ENCODE assay signal across 25 cellular contexts in genomic region chr10:24484771-24485170, GRCh38.
DNase-seq lines count a peak whose midpoint lies in the region; ATAC-seq and TF ChIP-seq lines count a peak whose summit lies in the region.
"Had no signal": no experiment of that assay in that cellular context is flagged by ENCODE, and none has a peak within 500 bp of the region (broad histone marks: within the 10 kb centered on the region; RNA-seq: fewer than 3 reads in every experiment).

No MANE protein-coding gene starts in this region.

- 53% methylated on average over 2 of the region's 3 CpGs for WGBS in right lobe of liver (ENCODE audit: insufficient coverage, low coverage, low lambda C conversion rate, missing lambda C conversion rate)
- WGBS in suprapubic skin, result 80% methylated on average over 3 of the region's 3 CpGs
- WGBS in adrenal gland, 4 donors, result 88 to 100% (median 94%) methylated on average over 2 to 3 of the region's 3 CpGs

- TF ChIP-seq CTCF in Peyer's patch (IDR thresholded peaks at IDR 0.05) (no peak), right lobe of liver (IDR thresholded peaks at IDR 0.05) (no peak), suprapubic skin (IDR thresholded peaks at IDR 0.05) (no peak), mesothelial cell of epicardium (IDR thresholded peaks at IDR 0.05; ENCODE audit: unreplicated experiment) (no peak), osteoblast (IDR thresholded peaks at IDR 0.05; ENCODE audit: extremely low read depth, low read depth, low read length) (no peak), adrenal gland (IDR thresholded peaks at IDR 0.05) (no peak)

- H3K4me1 ChIP-seq in Peyer's patch (peaks cover 0 to 40% (median 0%) of the 10 kb centered on the region in 4 donors), duodenal mucosa (ENCODE audit: control insufficient read depth in 1 of 2, insufficient read depth in 2 of 2, low read length in 2 of 2) (peaks cover 7 to 43% of the 10 kb centered on the region in 2 donors), right lobe of liver (peaks cover 0 to 25% (median 0%) of the 10 kb centered on the region in 4 donors), suprapubic skin (peaks cover 32% of the 10 kb centered on the region), osteoblast (ENCODE audit: insufficient read depth, low read length) (peaks cover 5% of the 10 kb centered on the region), adrenal gland (replicated peaks in 1 of 2) (peaks cover 0 to 7% of the 10 kb centered on the region in 2 donors)
- H3K4me1 ChIP-seq: uterus had no signal

- H3K27ac Mint-ChIP-seq in mesothelial cell of epicardium, result no peak overlapping the region
- H3K27ac Mint-ChIP-seq: activated CD4-positive, alpha-beta T cell treated with anti-CD3 and anti-CD28 coated beads for 36 hours; CD14-positive monocyte; dendritic cell treated with granulocyte-macrophage colony-stimulating factor and Interleukin-4, amounts not matched to agents 40 ng/mL and 50 ng/mL, for 4 days; natural killer cell treated with Interleukin-12 subunit alpha and Interleukin-12 subunit beta and Interleukin-15 and Interleukin-18, amount 100 ng/mL, for 72 hours; T-helper 17 cell had no signal

- no peaks in the 10 kb centered on the region for H4K20me1 ChIP-seq in osteoblast (ENCODE audit: insufficient read depth, low read length)

- no peak overlapping the region for H3K4me2 ChIP-seq in osteoblast (ENCODE audit: insufficient read depth, low read length)

- no peak overlapping the region for H3K4me3 ChIP-seq in Peyer's patch
- H3K4me3 ChIP-seq in duodenal mucosa (ENCODE audit: low read depth in 1 of 2, low read length in 2 of 2), result no peak overlapping the region
- H3K4me3 ChIP-seq in right lobe of liver, result no peak overlapping the region
- no peak overlapping the region for H3K4me3 ChIP-seq in suprapubic skin
- H3K4me3 ChIP-seq in osteoblast (ENCODE audit: insufficient read depth, low read length), result no peak overlapping the region
- no peak overlapping the region for H3K4me3 ChIP-seq in adrenal gland
- H3K4me3 ChIP-seq: cardiac muscle cell, ovary, uterus had no signal

- no peaks in the 10 kb centered on the region for H3K9me3 ChIP-seq in Peyer's patch
- H3K9me3 ChIP-seq in duodenal mucosa (ENCODE audit: control insufficient read depth in 1 of 2, low read length in 2 of 2), result no peaks in the 10 kb centered on the region
- no peaks in the 10 kb centered on the region for H3K9me3 ChIP-seq in right lobe of liver
- H3K9me3 ChIP-seq in suprapubic skin, result no peaks in the 10 kb centered on the region
- H3K9me3 ChIP-seq in osteoblast (ENCODE audit: low read depth, low read length), result no peaks in the 10 kb centered on the region
- H3K9me3 ChIP-seq in adrenal gland (replicated peaks in 1 of 3), result no peaks in the 10 kb centered on the region
- H3K9me3 ChIP-seq: ovary, uterus had no signal

- H3K36me3 ChIP-seq in Peyer's patch (peaks cover 0 to 20% (median 0%) of the 10 kb centered on the region in 3 donors), duodenal mucosa (ENCODE audit: control insufficient read depth in 1 of 2, insufficient read depth in 2 of 2, low read length in 2 of 2) (peaks cover 6 to 16% of the 10 kb centered on the region in 2 donors), right lobe of liver (peaks cover 0 to 5% (median 2%) of the 10 kb centered on the region in 4 donors), suprapubic skin (peaks cover 12% of the 10 kb centered on the region), osteoblast (ENCODE audit: insufficient read depth, low read length) (peaks cover 9% of the 10 kb centered on the region), adrenal gland (replicated peaks in 1 of 2) (no peaks in the 10 kb centered on the region)
- H3K36me3 ChIP-seq: cardiac muscle cell, ovary, uterus had no signal

- H2AFZ ChIP-seq in osteoblast (ENCODE audit: low read length), result no peak overlapping the region

- H3K9ac ChIP-seq in duodenal mucosa (ENCODE audit: low read depth in 1 of 2, low read length in 2 of 2), result peak overlapping the region in 1 of 2 donors; percentile 14

- H3K27ac ChIP-seq in Peyer's patch (peak overlapping the region in 3 of 4 donors; percentile 45 to 90 (median 59)), duodenal mucosa (ENCODE audit: low read depth, low read length) (peak overlapping the region; percentile 23), right lobe of liver (no peak overlapping the region), suprapubic skin (peak overlapping the region; percentile 75), osteoblast (ENCODE audit: low read depth, low read length) (no peak overlapping the region), adrenal gland (peak overlapping the region in 1 of 5 donors; percentile 42)
- H3K27ac ChIP-seq: cardiac muscle cell, ovary, uterus had no signal

- DNase-seq in Peyer's patch (no peak), right lobe of liver (no peak), suprapubic skin (ENCODE audit: low spot score in 2 of 2) (no peak), mesothelial cell of epicardium (ENCODE audit: low spot score in 2 of 2, unreplicated experiment in 2 of 2) (no peak), osteoblast (ENCODE audit: insufficient read length, low spot score, missing footprints) (no peak), adrenal gland (no peak), occipital lobe (lab: John Stamatoyannopoulos, UW) (no peak)
- DNase-seq: activated CD4-positive, alpha-beta T cell treated with anti-CD3 and anti-CD28 coated beads for 36 hours; activated CD8-positive, alpha-beta memory T cell treated with anti-CD3 and anti-CD28 coated beads for 24 hours; activated naive CD4-positive, alpha-beta T cell; activated T-cell treated with anti-CD3 and anti-CD28 coated beads, Interleukin-2, amount 50 U/mL, for 1 hour; amniotic stem cell; KG1; NCI-H1436 treated with DMSO at 0.1 percent for 48 hours; NCI-H2107; ovary; PC-3; stimulated activated CD8-positive, alpha-beta memory T cell treated with anti-CD3 and anti-CD28 coated beads, Interleukin-4, amount 100 ng/mL, for 48 hours; T-helper 17 cell; uterus had no signal

- H3K4me1 Mint-ChIP-seq in mesothelial cell of epicardium, result peaks cover 20% of the 10 kb centered on the region
- H3K4me1 Mint-ChIP-seq: CD14-positive monocyte had no signal

- TF ChIP-seq POLR2A in Peyer's patch (IDR thresholded peaks at IDR 0.05), result no peak
- TF ChIP-seq POLR2A in right lobe of liver (IDR thresholded peaks at IDR 0.05), result no peak
- TF ChIP-seq POLR2A in suprapubic skin (IDR thresholded peaks at IDR 0.05), result no peak
- TF ChIP-seq POLR2A in adrenal gland (IDR thresholded peaks at IDR 0.05), result no peak

- peaks cover 39% of the 10 kb centered on the region for H3K36me3 Mint-ChIP-seq in mesothelial cell of epicardium
- H3K36me3 Mint-ChIP-seq: CD14-positive monocyte; natural killer cell treated with Interleukin-12 subunit alpha and Interleukin-12 subunit beta and Interleukin-15 and Interleukin-18, amount 100 ng/mL, for 72 hours had no signal

- TF ChIP-seq EP300 in suprapubic skin (IDR thresholded peaks at IDR 0.05), result no peak

- peak; percentile 54 to 69 (median 61) for ATAC-seq in right lobe of liver
- ATAC-seq: activated CD4-positive, alpha-beta T cell treated with anti-CD3 and anti-CD28 coated beads for 36 hours; natural killer cell treated with Interleukin-12 subunit alpha and Interleukin-12 subunit beta and Interleukin-15 and Interleukin-18, amount 100 ng/mL, for 72 hours; PC-3; T-helper 17 cell had no signal

- H3K79me2 ChIP-seq in osteoblast (ENCODE audit: insufficient read depth, low read length), result peaks cover 56% of the 10 kb centered on the region

- no peaks in the 10 kb centered on the region for H3K27me3 Mint-ChIP-seq in mesothelial cell of epicardium (ENCODE audit: low read depth)
- H3K27me3 Mint-ChIP-seq: dendritic cell treated with granulocyte-macrophage colony-stimulating factor and Interleukin-4, amounts not matched to agents 40 ng/mL and 50 ng/mL, for 4 days had no signal

- no peak overlapping the region for H3K4me3 Mint-ChIP-seq in mesothelial cell of epicardium
- H3K4me3 Mint-ChIP-seq: activated CD4-positive, alpha-beta T cell treated with anti-CD3 and anti-CD28 coated beads for 36 hours; CD14-positive monocyte; dendritic cell treated with granulocyte-macrophage colony-stimulating factor and Interleukin-4, amounts not matched to agents 40 ng/mL and 50 ng/mL, for 4 days; natural killer cell treated with Interleukin-12 subunit alpha and Interleukin-12 subunit beta and Interleukin-15 and Interleukin-18, amount 100 ng/mL, for 72 hours; T-helper 17 cell had no signal

- intact Hi-C loops in right lobe of liver (cut with DNase I), result no loop called here
- intact Hi-C loops in adrenal gland (cut with DNase I), result no loop called here

- H3K9me3 Mint-ChIP-seq in mesothelial cell of epicardium, result no peaks in the 10 kb centered on the region
- H3K9me3 Mint-ChIP-seq: dendritic cell treated with granulocyte-macrophage colony-stimulating factor and Interleukin-4, amounts not matched to agents 40 ng/mL and 50 ng/mL, for 4 days had no signal

- H3K27me3 ChIP-seq in Peyer's patch, result no peaks in the 10 kb centered on the region
- H3K27me3 ChIP-seq in duodenal mucosa (ENCODE audit: control insufficient read depth in 1 of 2, insufficient read depth in 2 of 2, low read length in 2 of 2), result no peaks in the 10 kb centered on the region
- H3K27me3 ChIP-seq in right lobe of liver, result no peaks in the 10 kb centered on the region
- H3K27me3 ChIP-seq in suprapubic skin, result no peaks in the 10 kb centered on the region
- H3K27me3 ChIP-seq in osteoblast (ENCODE audit: insufficient read depth, low read length), result no peaks in the 10 kb centered on the region
- no peaks in the 10 kb centered on the region for H3K27me3 ChIP-seq in adrenal gland
- H3K27me3 ChIP-seq: cardiac muscle cell, ovary, uterus had no signal

Comparison
In these comparisons a context has a peak if more than half of its experiments do, and no peak if none do; other contexts are left out.
1. H3K27ac ChIP-seq: peak in Peyer's patch (3 of 4), duodenal mucosa (single experiment) and suprapubic skin (single experiment); none in right lobe of liver (0 of 3) and osteoblast (single experiment).